In the genomic region with DNA sequence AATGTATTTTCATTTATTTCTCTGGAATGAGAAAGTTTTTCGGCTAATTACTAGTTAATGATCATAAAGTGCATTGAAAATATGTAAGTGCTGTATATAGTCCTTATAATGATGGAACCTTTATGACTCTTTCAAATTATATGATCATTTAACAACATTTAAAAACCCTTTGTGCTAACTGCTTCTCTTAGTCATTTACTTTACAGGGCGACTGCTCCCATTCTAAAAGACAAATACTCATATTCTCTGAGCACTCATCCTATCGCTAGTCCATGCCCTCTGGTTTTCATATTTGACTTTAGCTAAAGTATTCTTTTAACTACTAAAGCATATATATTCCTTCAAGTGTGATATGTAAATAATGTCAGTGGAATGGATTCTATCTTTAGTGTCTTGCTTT, we compare ENCODE assay signal across 24 cellular contexts.
DNase-seq lines count a peak whose midpoint lies in the region; ATAC-seq and TF ChIP-seq lines count a peak whose summit lies in the region.
"Had no signal": no experiment of that assay in that cellular context is flagged by ENCODE, and none has a peak within 500 bp of the region (broad histone marks: within the 10 kb centered on the region; RNA-seq: fewer than 3 reads in every experiment).

No MANE protein-coding gene starts in this region.

- no peaks in the 10 kb centered on the region for H3K27me3 Mint-ChIP-seq in stimulated activated naive B cell treated with anti-CD40 and anti-IgM and Interleukin-4, amounts not matched to agents 10 μg/mL and 1 μg/mL and 100 μg/mL, for 72 hours
- H3K27me3 Mint-ChIP-seq: B cell; CD4-positive, alpha-beta T cell had no signal

- H3K4me1 ChIP-seq in mucosa of descending colon (ENCODE audit: low read depth) (no peaks in the 10 kb centered on the region), neuron (ENCODE audit: insufficient read depth, low read length) (peaks cover 5% of the 10 kb centered on the region), spleen (no peaks in the 10 kb centered on the region), gastrocnemius medialis (no peaks in the 10 kb centered on the region), heart right ventricle (no peaks in the 10 kb centered on the region)
- H3K4me1 ChIP-seq: A549; BLaER1 treated with 17β-estradiol and CSF1 and Interleukin-3, amounts not matched to agents 10 nM and 100 nM; Caco-2 had no signal

- H3K27me3 ChIP-seq in neuron (ENCODE audit: insufficient read depth, low read length), result no peaks in the 10 kb centered on the region
- no peaks in the 10 kb centered on the region for H3K27me3 ChIP-seq in spleen (replicated peaks in 1 of 7)
- H3K27me3 ChIP-seq in gastrocnemius medialis, result no peaks in the 10 kb centered on the region
- no peaks in the 10 kb centered on the region for H3K27me3 ChIP-seq in heart right ventricle
- H3K27me3 ChIP-seq: BLaER1 treated with 17β-estradiol and CSF1 and Interleukin-3, amounts not matched to agents 10 nM and 100 nM had no signal

- H3K4me1 Mint-ChIP-seq in stimulated activated naive B cell treated with anti-CD40 and anti-IgM and Interleukin-4, amounts not matched to agents 10 μg/mL and 1 μg/mL and 100 μg/mL, for 72 hours, result no peaks in the 10 kb centered on the region
- H3K4me1 Mint-ChIP-seq: B cell had no signal

- no peak overlapping the region for H3K4me3 Mint-ChIP-seq in stimulated activated naive B cell treated with anti-CD40 and anti-IgM and Interleukin-4, amounts not matched to agents 10 μg/mL and 1 μg/mL and 100 μg/mL, for 72 hours
- H3K4me3 Mint-ChIP-seq: B cell; CD4-positive, alpha-beta T cell; CD8-positive, alpha-beta T cell had no signal

- in situ Hi-C loops in gastrocnemius medialis (cut with MboI; ENCODE audit: low sequenced_read_pairs in 4 of 4), result no loop called here

- H3K9me3 Mint-ChIP-seq in stimulated activated naive B cell treated with anti-CD40 and anti-IgM and Interleukin-4, amounts not matched to agents 10 μg/mL and 1 μg/mL and 100 μg/mL, for 72 hours, result no peaks in the 10 kb centered on the region
- H3K9me3 Mint-ChIP-seq: CD4-positive, alpha-beta T cell had no signal

- 62 to 88% (median 80%) methylated on average over 3 of the region's 3 CpGs for WGBS in spleen, 5 donors
- 74 to 89% methylated on average over 3 of the region's 3 CpGs for WGBS in heart right ventricle, 2 donors

- H3K36me3 ChIP-seq in mucosa of descending colon (ENCODE audit: low read depth) (no peaks in the 10 kb centered on the region), neuron (ENCODE audit: insufficient read depth, low read length) (no peaks in the 10 kb centered on the region), spleen (no peaks in the 10 kb centered on the region), gastrocnemius medialis (no peaks in the 10 kb centered on the region), heart right ventricle (no peaks in the 10 kb centered on the region)
- H3K36me3 ChIP-seq: BLaER1 treated with 17β-estradiol and CSF1 and Interleukin-3, amounts not matched to agents 10 nM and 100 nM had no signal

- peak overlapping the region; percentile 54 for H2AFZ ChIP-seq in neuron (ENCODE audit: low read depth, low read length)

- DNase-seq in NCI-H69 (lab: John Stamatoyannopoulos, UW) (peak; percentile 41), mucosa of descending colon (no peak), spleen (no peak), gastrocnemius medialis (no peak), heart right ventricle (no peak)
- no peak for DNase-seq in stimulated activated naive B cell treated with anti-CD40 and anti-IgM and Interleukin-4, amounts not matched to agents 10 μg/mL and 1 μg/mL and 100 μg/mL, for 72 hours
- DNase-seq: AML-193; Caco-2; Calu3; CD4-positive, alpha-beta T cell; CD8-positive, alpha-beta T cell; DMS53; DMS79; DND-41; EL; GDM1 had no signal

- no peak for TF ChIP-seq POLR2A in spleen (IDR thresholded peaks at IDR 0.05)
- no peak for TF ChIP-seq POLR2A in gastrocnemius medialis (IDR thresholded peaks at IDR 0.05)

- H3K27ac ChIP-seq in VCaP (peak overlapping the region; percentile 79), spleen (no peak overlapping the region), gastrocnemius medialis (no peak overlapping the region), heart right ventricle (no peak overlapping the region)
- H3K27ac ChIP-seq: 22Rv1; A549; BLaER1 treated with 17β-estradiol and CSF1 and Interleukin-3, amounts not matched to agents 10 nM and 100 nM; C4-2B had no signal

- ATAC-seq in mucosa of descending colon, result peak; percentile 62
- ATAC-seq in stimulated activated naive B cell treated with anti-CD40 and anti-IgM and Interleukin-4, amounts not matched to agents 10 μg/mL and 1 μg/mL and 100 μg/mL, for 72 hours (replicated peaks), result no peak
- ATAC-seq in gastrocnemius medialis, result no peak
- no peak for ATAC-seq in heart right ventricle
- ATAC-seq: A549; CD8-positive, alpha-beta T cell; GM12878 had no signal

- no peak overlapping the region for H3K4me3 ChIP-seq in mucosa of descending colon
- no peak overlapping the region for H3K4me3 ChIP-seq in neuron (ENCODE audit: low read length)
- H3K4me3 ChIP-seq in spleen, result no peak overlapping the region
- no peak overlapping the region for H3K4me3 ChIP-seq in gastrocnemius medialis
- H3K4me3 ChIP-seq in heart right ventricle, result no peak overlapping the region
- H3K4me3 ChIP-seq: A549; BLaER1 treated with 17β-estradiol and CSF1 and Interleukin-3, amounts not matched to agents 10 nM and 100 nM; GM12878 had no signal

- no peak overlapping the region for H3K27ac Mint-ChIP-seq in stimulated activated naive B cell treated with anti-CD40 and anti-IgM and Interleukin-4, amounts not matched to agents 10 μg/mL and 1 μg/mL and 100 μg/mL, for 72 hours
- H3K27ac Mint-ChIP-seq: B cell; CD4-positive, alpha-beta T cell; CD8-positive, alpha-beta T cell had no signal

- no peaks in the 10 kb centered on the region for H3K36me3 Mint-ChIP-seq in stimulated activated naive B cell treated with anti-CD40 and anti-IgM and Interleukin-4, amounts not matched to agents 10 μg/mL and 1 μg/mL and 100 μg/mL, for 72 hours
- H3K36me3 Mint-ChIP-seq: CD8-positive, alpha-beta T cell had no signal

- intact Hi-C loops in mucosa of descending colon (cut with DNase I, micrococcal nuclease), result no loop called here
- intact Hi-C loops in spleen (cut with DNase I; ENCODE audit: low total_unique reads), result no loop called here
- intact Hi-C loops in gastrocnemius medialis (cut with DNase I; ENCODE audit: low total_unique reads), result no loop called here
- intact Hi-C loops in heart right ventricle (cut with DNase I), result no loop called here

- H3K9me3 ChIP-seq in mucosa of descending colon (no peaks in the 10 kb centered on the region), neuron (ENCODE audit: low read length) (no peaks in the 10 kb centered on the region), spleen (no peaks in the 10 kb centered on the region), gastrocnemius medialis (no peaks in the 10 kb centered on the region), heart right ventricle (no peaks in the 10 kb centered on the region)
- H3K9me3 ChIP-seq: A549; BLaER1 treated with 17β-estradiol and CSF1 and Interleukin-3, amounts not matched to agents 10 nM and 100 nM; Caco-2 had no signal

- TF ChIP-seq CTCF in VCaP (conservative IDR thresholded peaks at IDR 0.05) (no peak), mucosa of descending colon (IDR thresholded peaks at IDR 0.05) (no peak), spleen (IDR thresholded peaks at IDR 0.05 in 8 of 11, conservative IDR thresholded peaks at IDR 0.05 in 3 of 11) (no peak), gastrocnemius medialis (IDR thresholded peaks at IDR 0.05 in 4 of 5, conservative IDR thresholded peaks at IDR 0.05 in 1 of 5) (no peak), heart right ventricle (IDR thresholded peaks at IDR 0.05) (no peak)
